ENCODE assay signal across 14 cellular contexts in the genomic region with DNA sequence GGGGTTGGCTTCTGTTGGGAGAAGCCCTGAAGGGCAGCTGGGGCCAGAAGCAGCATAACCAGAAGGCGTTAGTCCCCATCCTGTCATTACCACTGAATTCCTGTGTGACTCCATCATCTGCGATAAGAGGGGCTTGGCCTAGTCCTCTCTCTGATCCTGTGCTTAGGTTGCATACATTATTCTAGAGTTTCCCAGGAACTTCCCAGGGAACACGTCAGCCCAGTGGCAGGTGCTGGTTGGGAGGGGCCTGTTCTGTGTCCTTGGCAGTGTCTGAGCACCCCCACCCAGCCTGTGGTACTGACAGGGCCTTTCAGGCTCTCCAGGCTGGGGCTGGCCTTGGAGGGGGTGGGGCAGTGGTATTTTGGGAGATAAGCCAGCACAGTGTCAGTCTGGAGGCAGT. TPM values are rescaled to one million over a fixed set of nuclear protein-coding genes. Genes with fewer than 3 reads are reported as not detected.
DNase-seq lines count a peak whose midpoint lies in the region; ATAC-seq, FAIRE-seq and TF ChIP-seq lines count a peak whose summit lies in the region.
"Had no signal": no experiment of that assay in that cellular context is flagged by ENCODE, and none has a peak within 500 bp of the region (broad histone marks: within the 10 kb centered on the region; RNA-seq: fewer than 3 reads in every experiment).

No MANE protein-coding gene starts in this region.

- H3K9me3 Mint-ChIP-seq in endodermal cell, result peaks cover 3% of the 10 kb centered on the region
- no peaks in the 10 kb centered on the region for H3K9me3 Mint-ChIP-seq in activated CD8-positive, alpha-beta T cell treated with anti-CD3 and anti-CD28 coated beads, Interleukin-2, amount 10 ng/mL, durations not matched to agents 7 days and 5 days (ENCODE audit: insufficient read depth)
- H3K9me3 Mint-ChIP-seq: activated CD4-positive, alpha-beta memory T cell treated with anti-CD3 and anti-CD28 coated beads, Interleukin-2, amount 10 ng/mL, durations not matched to agents 7 days and 5 days; activated naive CD4-positive, alpha-beta T cell treated with anti-CD3 and anti-CD28 coated beads, Interleukin-2, amount 50 U/mL, for 24 hours had no signal

- ATAC-seq in lower lobe of right lung (peak; percentile 80), HG03025 (IDR thresholded peaks at IDR 0.05; ENCODE audit: low FRiP score, unreplicated experiment) (no peak)
- no peak for ATAC-seq in activated CD8-positive, alpha-beta T cell treated with anti-CD3 and anti-CD28 coated beads, Interleukin-2, amount 10 ng/mL, durations not matched to agents 7 days and 5 days
- ATAC-seq: K562, sciatic nerve had no signal

- H3K9me3 ChIP-seq in endodermal cell (ENCODE audit: control insufficient read depth, low read length) (peaks cover 4% of the 10 kb centered on the region), lower lobe of right lung (no peaks in the 10 kb centered on the region)

- H3K27me3 ChIP-seq in endodermal cell (ENCODE audit: control insufficient read depth, insufficient read depth, low read length, poor library complexity, severe bottlenecking) (no peaks in the 10 kb centered on the region), lower lobe of right lung (ENCODE audit: low read depth) (no peaks in the 10 kb centered on the region), H7 (ENCODE audit: control insufficient read depth, insufficient read depth, low read length) (no peaks in the 10 kb centered on the region)

- WGBS in endodermal cell (ENCODE audit: insufficient coverage in 1 of 2, insufficient read length in 1 of 2), 2 experiments, result 80 to 90% methylated on average over 1 to 3 of the region's 3 CpGs

- POLR2A ChIA-PET in activated CD8-positive, alpha-beta T cell treated with anti-CD3 and anti-CD28 coated beads, Interleukin-2, amount 10 ng/mL, durations not matched to agents 7 days and 5 days (lab: Charles Lee), result no interaction called here

- H3K4me1 ChIP-seq in endodermal cell (ENCODE audit: control insufficient read depth, insufficient read depth, low read length) (peaks cover 4% of the 10 kb centered on the region), lower lobe of right lung (peaks cover 10% of the 10 kb centered on the region)

- intact Hi-C loops in lower lobe of right lung (cut with DNase I), result no loop called here

- CTCF ChIA-PET in activated CD8-positive, alpha-beta T cell treated with anti-CD3 and anti-CD28 coated beads, Interleukin-2, amount 10 ng/mL, durations not matched to agents 7 days and 5 days (lab: Charles Lee), result no interaction called here

- DNase-seq in AG08396 (ENCODE audit: low spot score) (peak; percentile 47), HTR-8/SVneo (ENCODE audit: insufficient read length, low spot score) (peak; percentile 57), endodermal cell (peak; percentile 69), lower lobe of right lung (peak; percentile 59), GF-D8 (lab: John Stamatoyannopoulos, UW) (no peak), H7 (no peak)
- no peak for DNase-seq in activated CD8-positive, alpha-beta T cell treated with anti-CD3 and anti-CD28 coated beads, Interleukin-2, amount 10 ng/mL, durations not matched to agents 7 days and 5 days
- DNase-seq: activated CD4-positive, alpha-beta memory T cell treated with anti-CD3 and anti-CD28 coated beads, Interleukin-2, amount 10 ng/mL, durations not matched to agents 7 days and 5 days; AML-193; T-helper 2 cell had no signal

- H3K36me3 Mint-ChIP-seq in endodermal cell (ENCODE audit: low read depth), result no peaks in the 10 kb centered on the region
- H3K36me3 Mint-ChIP-seq in activated CD8-positive, alpha-beta T cell treated with anti-CD3 and anti-CD28 coated beads, Interleukin-2, amount 10 ng/mL, durations not matched to agents 7 days and 5 days (ENCODE audit: low read depth), result no peaks in the 10 kb centered on the region
- H3K36me3 Mint-ChIP-seq: activated naive CD4-positive, alpha-beta T cell treated with anti-CD3 and anti-CD28 coated beads, Interleukin-2, amount 50 U/mL, for 24 hours had no signal

- H3K27me3 Mint-ChIP-seq in endodermal cell (ENCODE audit: insufficient read depth), result peaks cover 3% of the 10 kb centered on the region
- H3K27me3 Mint-ChIP-seq in activated CD8-positive, alpha-beta T cell treated with anti-CD3 and anti-CD28 coated beads, Interleukin-2, amount 10 ng/mL, durations not matched to agents 7 days and 5 days (ENCODE audit: low read depth), result no peaks in the 10 kb centered on the region
- H3K27me3 Mint-ChIP-seq: activated CD4-positive, alpha-beta memory T cell treated with anti-CD3 and anti-CD28 coated beads, Interleukin-2, amount 10 ng/mL, durations not matched to agents 7 days and 5 days; activated naive CD4-positive, alpha-beta T cell treated with anti-CD3 and anti-CD28 coated beads, Interleukin-2, amount 50 U/mL, for 24 hours had no signal

- peak overlapping the region; percentile 76 for H3K27ac Mint-ChIP-seq in endodermal cell
- no peak overlapping the region for H3K27ac Mint-ChIP-seq in activated CD8-positive, alpha-beta T cell treated with anti-CD3 and anti-CD28 coated beads, Interleukin-2, amount 10 ng/mL, durations not matched to agents 7 days and 5 days
- H3K27ac Mint-ChIP-seq: activated CD4-positive, alpha-beta memory T cell treated with anti-CD3 and anti-CD28 coated beads, Interleukin-2, amount 10 ng/mL, durations not matched to agents 7 days and 5 days; activated naive CD4-positive, alpha-beta T cell treated with anti-CD3 and anti-CD28 coated beads, Interleukin-2, amount 50 U/mL, for 24 hours had no signal

- TF ChIP-seq CTCF in endodermal cell (conservative IDR thresholded peaks at IDR 0.05), result no peak
- no peak for TF ChIP-seq CTCF in lower lobe of right lung (IDR thresholded peaks at IDR 0.05)

- H3K4me1 Mint-ChIP-seq in endodermal cell, result peaks cover 11% of the 10 kb centered on the region
- peaks cover 16% of the 10 kb centered on the region for H3K4me1 Mint-ChIP-seq in activated CD8-positive, alpha-beta T cell treated with anti-CD3 and anti-CD28 coated beads, Interleukin-2, amount 10 ng/mL, durations not matched to agents 7 days and 5 days (ENCODE audit: low read depth)

- H3K9ac ChIP-seq in endodermal cell (ENCODE audit: extremely low read depth, low read length, poor library complexity, severe bottlenecking), result no peak overlapping the region

- no peak overlapping the region for H3K27ac ChIP-seq in endodermal cell (ENCODE audit: low read depth, low read length)
- no peak overlapping the region for H3K27ac ChIP-seq in lower lobe of right lung

- H3K36me3 ChIP-seq in endodermal cell (ENCODE audit: control insufficient read depth, insufficient read depth, low read length), result no peaks in the 10 kb centered on the region
- H3K36me3 ChIP-seq in lower lobe of right lung, result no peaks in the 10 kb centered on the region
- no peaks in the 10 kb centered on the region for H3K36me3 ChIP-seq in H7 (replicated peaks; ENCODE audit: control insufficient read depth, insufficient read depth, low read length)

- no peak overlapping the region for H3K4me3 Mint-ChIP-seq in endodermal cell
- no peak overlapping the region for H3K4me3 Mint-ChIP-seq in activated CD8-positive, alpha-beta T cell treated with anti-CD3 and anti-CD28 coated beads, Interleukin-2, amount 10 ng/mL, durations not matched to agents 7 days and 5 days
- H3K4me3 Mint-ChIP-seq: activated CD4-positive, alpha-beta memory T cell treated with anti-CD3 and anti-CD28 coated beads, Interleukin-2, amount 10 ng/mL, durations not matched to agents 7 days and 5 days; activated naive CD4-positive, alpha-beta T cell treated with anti-CD3 and anti-CD28 coated beads, Interleukin-2, amount 50 U/mL, for 24 hours had no signal

- H3K4me3 ChIP-seq in endodermal cell (ENCODE audit: low read length) (no peak overlapping the region), lower lobe of right lung (no peak overlapping the region), H7 (ENCODE audit: insufficient read depth, low read depth, low read length) (no peak overlapping the region)
- H3K4me3 ChIP-seq: K562 had no signal

- FAIRE-seq in HTR-8/SVneo (lab: Jason Lieb, UNC), result peak; percentile 54
- FAIRE-seq: K562 had no signal

RNA-seq across cellular contexts. Expression of gene TOGARAM2, which starts 4.5 kb away (rescaled TPM):
- total RNA-seq in endodermal cell, result 1 to 10 TPM in 1 of 2 donors, under 1 TPM in 1; 0.86 to 4.2 TPM
- 0.43 TPM for polyA plus RNA-seq in endodermal cell (2013, experiment 1 of 2)
- polyA plus RNA-seq in endodermal cell (2013, experiment 2 of 2), result 0.50 TPM
- total RNA-seq in lower lobe of right lung, result 15.4 TPM
- total RNA-seq in activated CD8-positive, alpha-beta T cell treated with anti-CD3 and anti-CD28 coated beads, Interleukin-2, amount 10 ng/mL, durations not matched to agents 7 days and 5 days, result 10 to 100 TPM; 10.0 to 10.5 TPM
- total RNA-seq in H7 (2014; rRNA removed; shearing (Covaris generic)), result 0.18 and 0.21 TPM in 2 replicates
- total RNA-seq: K562 had no signal
- polyA plus RNA-seq: K562 had no signal

Comparison
In these comparisons a context has a peak if more than half of its experiments do, and no peak if none do; other contexts are left out.
1. DNase-seq: peak in AG08396 (single experiment), HTR-8/SVneo (single experiment), endodermal cell (single experiment) and lower lobe of right lung (single experiment); none in activated CD8-positive, alpha-beta T cell treated with anti-CD3 and anti-CD28 coated beads, Interleukin-2, amount 10 ng/mL, durations not matched to agents 7 days and 5 days (single experiment), GF-D8 (single experiment) and H7 (single experiment).
2. ATAC-seq: peak in lower lobe of right lung (2 of 2); none in activated CD8-positive, alpha-beta T cell treated with anti-CD3 and anti-CD28 coated beads, Interleukin-2, amount 10 ng/mL, durations not matched to agents 7 days and 5 days (single experiment) and HG03025 (single experiment).